Comparison of ENCODE assay signal across 19 cellular contexts in genomic region chr16:65772134-65772732, GRCh38.
DNase-seq lines count a peak whose midpoint lies in the region; ATAC-seq, FAIRE-seq and TF ChIP-seq lines count a peak whose summit lies in the region.
"Had no signal": no experiment of that assay in that cellular context is flagged by ENCODE, and none has a peak within 500 bp of the region (broad histone marks: within the 10 kb centered on the region; RNA-seq: fewer than 3 reads in every experiment).

No MANE protein-coding gene starts in this region.

- H4K20me1 ChIP-seq in H9 (ENCODE audit: control insufficient read depth, insufficient read depth, insufficient read length): no peaks in the 10 kb centered on the region
- no peaks in the 10 kb centered on the region for H4K20me1 ChIP-seq in K562 (replicated peaks; ENCODE audit: control insufficient read depth, insufficient read depth, low read length)

- H3K18ac ChIP-seq in H9 (ENCODE audit: insufficient read length, low read depth, low read length): peak overlapping the region; percentile 83

- POLR2A ChIA-PET in K562 (lab: Yijun Ruan, JAX): no interaction called here

- TF ChIP-seq RAD21 in K562 (CRISPR knock-in tag; conservative IDR thresholded peaks at IDR 0.05 in 1 of 2, IDR thresholded peaks at IDR 0.05 in 1 of 2): no peak

- peak overlapping the region; percentile 32 for H3K4me2 ChIP-seq in H9 (ENCODE audit: insufficient read depth, insufficient read length, low read length)
- no peak overlapping the region for H3K4me2 ChIP-seq in K562 (ENCODE audit: insufficient read depth, low read length)
- H3K4me2 ChIP-seq: KMS-11 had no signal

- WGBS in H9 (ENCODE audit: extremely low coverage, insufficient read length, low lambda C conversion rate): no CpG with 5 or more reads among the region's 5 CpGs
- 21% methylated on average over 5 of the region's 5 CpGs for WGBS in K562 (ENCODE audit: insufficient coverage, low coverage, missing lambda C conversion rate)

- H3T11ph ChIP-seq in H9 (ENCODE audit: low read length): peak overlapping the region; percentile 23

- H3K9me3 ChIP-seq in H9 (ENCODE audit: control insufficient read depth, low read depth, low read length): peaks cover 27% of the 10 kb centered on the region
- peaks cover 19% of the 10 kb centered on the region for H3K9me3 ChIP-seq in K562 (replicated peaks; ENCODE audit: control insufficient read depth, insufficient read depth, low read depth, low read length)
- H3K9me3 ChIP-seq in iPS-18a (ENCODE audit: control insufficient read depth, low read depth, low read length): peaks cover 13% of the 10 kb centered on the region
- peaks cover 18% of the 10 kb centered on the region for H3K9me3 ChIP-seq in mucosa of descending colon

- H4K5ac ChIP-seq in H9 (ENCODE audit: insufficient read length, low read depth, low read length): no peak overlapping the region

- H3K27me3 ChIP-seq in H9 (ENCODE audit: insufficient read depth, low read length) (no peaks in the 10 kb centered on the region), K562 (ENCODE audit: control insufficient read depth in 2 of 2, insufficient read depth in 2 of 2, low read length in 2 of 2) (no peaks in the 10 kb centered on the region), iPS-18a (ENCODE audit: control insufficient read depth, insufficient read depth, low read length) (no peaks in the 10 kb centered on the region)

- H3K4me1 Mint-ChIP-seq in H9: peaks cover 45 to 47% of the 10 kb centered on the region in 2 experiments
- H3K4me1 Mint-ChIP-seq in progenitor cell of endocrine pancreas (ENCODE audit: low read depth): peaks cover 9% of the 10 kb centered on the region
- H3K4me1 Mint-ChIP-seq: CD8-positive, alpha-beta memory T cell had no signal

- no peak overlapping the region for H3K9ac ChIP-seq in H9 (ENCODE audit: extremely low read depth, insufficient read length, low read length)
- no peak overlapping the region for H3K9ac ChIP-seq in K562 (ENCODE audit: insufficient read depth in 1 of 2, low read depth in 2 of 2, low read length in 2 of 2)
- peak overlapping the region; percentile 28 for H3K9ac ChIP-seq in iPS-18a (ENCODE audit: low read length)
- H3K9ac ChIP-seq: KMS-11 had no signal

- no peak overlapping the region; the same call in 1 of the 2 replicates for H3K14ac ChIP-seq in H9 (ENCODE audit: insufficient read depth, low read length)

- no peaks in the 10 kb centered on the region for H3K23me2 ChIP-seq in H9 (ENCODE audit: insufficient read length, low read depth, low read length, poor library complexity, severe bottlenecking)

- in situ Hi-C loops in K562 (cut with MboI) (no loop called here), KBM-7 (cut with MboI; ENCODE audit: low pct_unique_long_range_greater_than_20kb, low sequenced_read_pairs) (no loop called here)

- H2BK120ac ChIP-seq in H9 (ENCODE audit: low read depth, low read length, poor library complexity, severe bottlenecking): peak overlapping the region; percentile 73

- no peak overlapping the region for H2BK12ac ChIP-seq in H9 (ENCODE audit: insufficient read length, low read depth, low read length)

- H3K79me1 ChIP-seq in H9 (ENCODE audit: insufficient read depth, low read depth, low read length, poor library complexity, severe bottlenecking): no peaks in the 10 kb centered on the region

- TF ChIP-seq CTCF in H9 (conservative IDR thresholded peaks at IDR 0.05) (no peak), K562 (IDR thresholded peaks at IDR 0.05 in 2 of 3, conservative IDR thresholded peaks at IDR 0.05 in 1 of 3; ENCODE audit: insufficient read depth in 2 of 3, low read depth in 1 of 3, low read length in 3 of 3) (no peak), progenitor cell of endocrine pancreas (IDR thresholded peaks at IDR 0.05; ENCODE audit: unreplicated experiment) (no peak), mucosa of descending colon (IDR thresholded peaks at IDR 0.05) (no peak)

- H3K9me3 Mint-ChIP-seq in H9: peaks cover 33 to 45% of the 10 kb centered on the region in 2 experiments
- H3K9me3 Mint-ChIP-seq in progenitor cell of endocrine pancreas (ENCODE audit: low read depth): peaks cover 22% of the 10 kb centered on the region

- H2AK5ac ChIP-seq in H9 (ENCODE audit: insufficient read length, low read length): no peak overlapping the region

- CTCF ChIA-PET in K562 (lab: Yijun Ruan, JAX; ENCODE audit: low intra/inter-chr PET ratio): no interaction called here

- intact Hi-C loops in K562 (cut with micrococcal nuclease) (no loop called here), mucosa of descending colon (cut with DNase I, micrococcal nuclease) (no loop called here)

- DNase-seq in H9 (peak; percentile 33), K562 (ENCODE audit: extremely low read depth in 1 of 4, low spot score in 3 of 4) (no peak), KBM-7 (no peak), progenitor cell of endocrine pancreas (ENCODE audit: low spot score, unreplicated experiment) (no peak), mucosa of descending colon (no peak)
- DNase-seq: C1 segment of cervical spinal cord; CD8-positive, alpha-beta memory T cell; MV-4-11; NCI-H1694 treated with DMSO at 0.1 percent for 48 hours; NCI-H2107; NCI-H510A; NCI-H748 treated with DMSO at 0.1 percent for 48 hours; NK-92 treated with Interleukin-12 subunit alpha and Interleukin-12 subunit beta, amount 100 ng/mL, for 24 hours; Right ventricle myocardium superior had no signal

- peak overlapping the region; percentile 19 to 63; a peak in 4 of 5 replicates for H3K4me3 Mint-ChIP-seq in H9
- H3K4me3 Mint-ChIP-seq in progenitor cell of endocrine pancreas (ENCODE audit: low read depth): no peak overlapping the region
- H3K4me3 Mint-ChIP-seq: CD8-positive, alpha-beta memory T cell had no signal

- H3K79me2 ChIP-seq in H9 (ENCODE audit: insufficient read depth, low read length) (no peaks in the 10 kb centered on the region), K562 (ENCODE audit: control insufficient read depth, insufficient read depth, low read length) (no peaks in the 10 kb centered on the region)

- H2BK5ac ChIP-seq in H9 (ENCODE audit: insufficient read length, low read length): no peak overlapping the region

- H3K36me3 Mint-ChIP-seq in H9 (ENCODE audit: insufficient read depth in 1 of 3, low read depth in 3 of 3) (peaks cover 31 to 47% (median 38%) of the 10 kb centered on the region in 3 experiments), progenitor cell of endocrine pancreas (ENCODE audit: insufficient read depth) (peaks cover 6% of the 10 kb centered on the region)
- H3K36me3 Mint-ChIP-seq: CD8-positive, alpha-beta memory T cell had no signal

- no peak overlapping the region for H4K8ac ChIP-seq in H9 (replicated peaks; ENCODE audit: insufficient read length, low read depth, low read length)

- no peak overlapping the region for H3K23ac ChIP-seq in H9 (ENCODE audit: insufficient read length, low read depth, low read length)

- H3K56ac ChIP-seq in H9 (ENCODE audit: insufficient read length, low read depth, low read length): no peak overlapping the region

- ATAC-seq in K562 (no peak), GM18511 (IDR thresholded peaks at IDR 0.05; ENCODE audit: unreplicated experiment) (no peak), mucosa of descending colon (no peak)

- FAIRE-seq in K562 (lab: Jason Lieb, UNC): no peak
- FAIRE-seq: D721Med, RCC 7860 had no signal

- peak overlapping the region; percentile 93 for H3K27ac ChIP-seq in H9 (ENCODE audit: insufficient read length, low read depth, low read length)
- H3K27ac ChIP-seq in K562 (ENCODE audit: extremely low read depth, low read depth, low read length): no peak overlapping the region
- H3K27ac ChIP-seq in iPS-18a (ENCODE audit: low read length): peak overlapping the region; percentile 86
- H3K27ac ChIP-seq: KMS-11 had no signal

- no peak for TF ChIP-seq POLR2A in K562 (conservative IDR thresholded peaks at IDR 0.05)

- TF ChIP-seq EP300 in K562 (IDR thresholded peaks at IDR 0.05; ENCODE audit: low read length): no peak

- no peaks in the 10 kb centered on the region for H3K36me3 ChIP-seq in K562 (ENCODE audit: control insufficient read depth, insufficient read depth, low read length)
- H3K36me3 ChIP-seq in iPS-18a (ENCODE audit: control insufficient read depth, low read depth, low read length): no peaks in the 10 kb centered on the region
- H3K36me3 ChIP-seq in mucosa of descending colon (ENCODE audit: low read depth): no peaks in the 10 kb centered on the region

- H3K4me1 ChIP-seq in H9 (ENCODE audit: insufficient read depth, low read length) (peaks cover 14% of the 10 kb centered on the region; the same call in 1 of the 2 replicates), K562 (replicated peaks in 1 of 2; ENCODE audit: control insufficient read depth in 2 of 2, insufficient read depth in 2 of 2, low read length in 2 of 2) (peaks cover 0 to 17% of the 10 kb centered on the region in 2 experiments; a peak in 2 of 5 replicates), iPS-18a (ENCODE audit: control insufficient read depth, low read depth, low read length) (peaks cover 30% of the 10 kb centered on the region), mucosa of descending colon (ENCODE audit: low read depth) (no peaks in the 10 kb centered on the region)

- no TSS peak for BruUV-seq in K562 (replicated peaks; lab: Mats Ljungman, UMichigan)

- no peaks in the 10 kb centered on the region for H3K9me1 ChIP-seq in K562 (ENCODE audit: control insufficient read depth, insufficient read depth, low read length)

- H3K27me3 Mint-ChIP-seq in H9 (ENCODE audit: low read depth) (no peaks in the 10 kb centered on the region), progenitor cell of endocrine pancreas (no peaks in the 10 kb centered on the region)

- no peak overlapping the region for H3K4ac ChIP-seq in H9 (ENCODE audit: low read depth, low read length)

- H3K27ac Mint-ChIP-seq in H9: peak overlapping the region; percentile 84 to 99 (median 97)
- H3K27ac Mint-ChIP-seq in progenitor cell of endocrine pancreas: no peak overlapping the region
- H3K27ac Mint-ChIP-seq: CD8-positive, alpha-beta memory T cell had no signal

- H4K91ac ChIP-seq in H9 (ENCODE audit: insufficient read length, low read depth, low read length): no peak overlapping the region

- H2BK15ac ChIP-seq in H9 (ENCODE audit: low read depth, low read length): no peak overlapping the region

- H2AFZ ChIP-seq in H9 (ENCODE audit: low read length): no peak overlapping the region
- H2AFZ ChIP-seq in K562 (ENCODE audit: low read depth, low read length): no peak overlapping the region

- H3K4me3 ChIP-seq in K562 (no peak overlapping the region), iPS-18a (ENCODE audit: low read length) (peak overlapping the region; percentile 36), mucosa of descending colon (no peak overlapping the region)

- H2BK20ac ChIP-seq in H9 (ENCODE audit: low read depth, low read length, poor library complexity, severe bottlenecking): peak overlapping the region; percentile 3

TF ChIP-seq in K562, 482 proteins besides CTCF, POLR2A, EP300 and RAD21:
- TF ChIP-seq NFIC (IDR thresholded peaks at IDR 0.05) (peak; percentile 82), ZNF780A (CRISPR knock-in tag; IDR thresholded peaks at IDR 0.05) (no peak), NFIX (CRISPR knock-in tag; IDR thresholded peaks at IDR 0.05; ENCODE audit: low read depth) (peak; percentile 58; the same call in 1 of the 2 replicates), YBX1 (IDR thresholded peaks at IDR 0.05) (no peak)
